Comparison of ENCODE assay signal across 2 cellular contexts in genomic region chr16:57341062-57341440, GRCh38.
TF ChIP-seq lines count a peak whose summit lies in the region.

No MANE protein-coding gene starts in this region.

TF ChIP-seq in IMR-90, 13 proteins besides CTCF, POLR2A, EP300 and RAD21:
- no peak for TF ChIP-seq NFE2L2 (IDR thresholded peaks at IDR 0.05; ENCODE audit: low read depth, low read length)
- TF ChIP-seq RFX5 (IDR thresholded peaks at IDR 0.05; ENCODE audit: low read depth, low read length), result no peak
- TF ChIP-seq ELK1 (IDR thresholded peaks at IDR 0.05; ENCODE audit: borderline replicate concordance, low read depth, low read length), result no peak
- TF ChIP-seq RCOR1 (IDR thresholded peaks at IDR 0.05; ENCODE audit: insufficient replicate concordance, low read length), result no peak
- no peak for TF ChIP-seq MAZ (IDR thresholded peaks at IDR 0.05; ENCODE audit: borderline replicate concordance, low read depth, low read length)
- no peak for TF ChIP-seq CHD1 (IDR thresholded peaks at IDR 0.05; ENCODE audit: low read depth, low read length)
- no peak for TF ChIP-seq MXI1 (IDR thresholded peaks at IDR 0.05; ENCODE audit: borderline replicate concordance, low read depth, low read length)
- TF ChIP-seq CEBPB (IDR thresholded peaks at IDR 0.05; ENCODE audit: low read depth, low read length), result no peak
- TF ChIP-seq MAFK (IDR thresholded peaks at IDR 0.05; ENCODE audit: low read depth, low read length), result no peak
- TF ChIP-seq FOS (IDR thresholded peaks at IDR 0.05; ENCODE audit: low read depth, low read length), result no peak
- TF ChIP-seq BHLHE40 (IDR thresholded peaks at IDR 0.05; ENCODE audit: low read depth, low read length), result no peak
- no peak for TF ChIP-seq SMC3 (IDR thresholded peaks at IDR 0.05; ENCODE audit: low read depth, low read length)
- TF ChIP-seq USF2 (IDR thresholded peaks at IDR 0.05; ENCODE audit: low read depth, low read length), result no peak

TF ChIP-seq in GM12878, 131 proteins besides CTCF, POLR2A, EP300 and RAD21:
- TF ChIP-seq NR2F1 (conservative IDR thresholded peaks at IDR 0.05) (peak; percentile 76), BMI1 (IDR thresholded peaks at IDR 0.05; ENCODE audit: borderline replicate concordance) (peak; percentile 40; the same call in 1 of the 2 replicates), KDM1A (IDR thresholded peaks at IDR 0.05; ENCODE audit: borderline replicate concordance) (no peak), JUNB (IDR thresholded peaks at IDR 0.05) (peak; percentile 75), ETV6 (conservative IDR thresholded peaks at IDR 0.05 in 1 of 2, IDR thresholded peaks at IDR 0.05 in 1 of 2; ENCODE audit: borderline replicate concordance in 1 of 2, low read depth in 1 of 2) (peak in 1 of 2 experiments; percentile 95; a peak in 2 of 4 replicates), IKZF2 (IDR thresholded peaks at IDR 0.05) (peak; percentile 98 to 99), MEF2B (IDR thresholded peaks at IDR 0.05; ENCODE audit: partially characterized antibody, poor library complexity, severe bottlenecking) (peak; percentile 69), RCOR1 (conservative IDR thresholded peaks at IDR 0.05; ENCODE audit: low read depth, low read length) (no peak), RELB (IDR thresholded peaks at IDR 0.05; ENCODE audit: low read depth) (peak; percentile 92), CBFB (IDR thresholded peaks at IDR 0.05; ENCODE audit: low read depth) (peak; percentile 75), YY1 (IDR thresholded peaks at IDR 0.05; ENCODE audit: low read depth, low read length) (0 out of 2 replicates have a peak, but pooled peaks have one; percentile 16), ZBED1 (IDR thresholded peaks at IDR 0.05; ENCODE audit: borderline replicate concordance) (peak; percentile 73; the same call in 1 of the 2 replicates), NBN (IDR thresholded peaks at IDR 0.05) (peak; percentile 52), ELK1 (IDR thresholded peaks at IDR 0.05; ENCODE audit: low read depth, low read length) (no peak), BHLHE40 (IDR thresholded peaks at IDR 0.05; ENCODE audit: borderline replicate concordance in 1 of 2, low read depth in 2 of 2, low read length in 1 of 2) (peak in 1 of 2 experiments; percentile 35; a peak in 2 of 4 replicates), ZNF687 (IDR thresholded peaks at IDR 0.05) (peak; percentile 46), RELA (IDR thresholded peaks at IDR 0.05; ENCODE audit: borderline replicate concordance, partially characterized antibody) (peak; percentile 67), ATF7 (IDR thresholded peaks at IDR 0.05; ENCODE audit: low read depth) (peak; percentile 74), CREB1 (IDR thresholded peaks at IDR 0.05; ENCODE audit: low read depth) (0 out of 2 replicates have a peak, but pooled peaks have one; percentile 29), CHD2 (IDR thresholded peaks at IDR 0.05; ENCODE audit: borderline replicate concordance, low read depth, low read length) (0 out of 2 replicates have a peak, but pooled peaks have one; percentile 20), TBL1XR1 (IDR thresholded peaks at IDR 0.05; ENCODE audit: low read depth, low read length) (no peak), NFIC (IDR thresholded peaks at IDR 0.05; ENCODE audit: low read depth, low read length) (peak; percentile 96), MEF2A (IDR thresholded peaks at IDR 0.05; ENCODE audit: insufficient read depth, low read depth, low read length) (0 out of 2 replicates have a peak, but pooled peaks have one; percentile 34), IKZF1 (conservative IDR thresholded peaks at IDR 0.05) (peak; percentile 98), SIX5 (IDR thresholded peaks at IDR 0.05; ENCODE audit: low read depth, low read length, severe bottlenecking) (no peak), PAX8 (IDR thresholded peaks at IDR 0.05) (no peak), LARP7 (IDR thresholded peaks at IDR 0.05) (0 out of 2 replicates have a peak, but pooled peaks have one; percentile 12), SPI1 (IDR thresholded peaks at IDR 0.05; ENCODE audit: borderline replicate concordance, insufficient read depth, low read depth, low read length) (peak; percentile 74; the same call in 1 of the 2 replicates), RUNX3 (IDR thresholded peaks at IDR 0.05; ENCODE audit: low read length) (peak; percentile 96), MTA3 (IDR thresholded peaks at IDR 0.05; ENCODE audit: borderline replicate concordance, low read length) (peak; percentile 63; the same call in 1 of the 2 replicates), IRF4 (IDR thresholded peaks at IDR 0.05; ENCODE audit: low read depth, low read length) (peak; percentile 85), BCL11A (IDR thresholded peaks at IDR 0.05; ENCODE audit: low read depth, low read length) (peak; percentile 80), DPF2 (IDR thresholded peaks at IDR 0.05) (peak; percentile 87), CBX5 (IDR thresholded peaks at IDR 0.05; ENCODE audit: low read depth) (0 out of 2 replicates have a peak, but pooled peaks have one; percentile 35), ZNF207 (IDR thresholded peaks at IDR 0.05; ENCODE audit: borderline replicate concordance) (no peak), ZNF592 (IDR thresholded peaks at IDR 0.05) (no peak), FOXM1 (IDR thresholded peaks at IDR 0.05; ENCODE audit: low read depth, low read length) (peak; percentile 85; the same call in 1 of the 2 replicates), BCL3 (IDR thresholded peaks at IDR 0.05; ENCODE audit: borderline replicate concordance, insufficient read depth, low read depth, low read length, poor library complexity, severe bottlenecking) (peak; percentile 43), ZSCAN29 (IDR thresholded peaks at IDR 0.05) (no peak), PAX5 (IDR thresholded peaks at IDR 0.05; ENCODE audit: borderline replicate concordance, low read depth, low read length) (peak; percentile 66; the same call in 1 of the 2 replicates), CREM (IDR thresholded peaks at IDR 0.05; ENCODE audit: low read depth) (peak; percentile 81; the same call in 1 of the 2 replicates), ATF2 (IDR thresholded peaks at IDR 0.05; ENCODE audit: low read length) (peak; percentile 69; the same call in 1 of the 2 replicates), SREBF1 (IDR thresholded peaks at IDR 0.05; ENCODE audit: low read length) (no peak), EED (IDR thresholded peaks at IDR 0.05; ENCODE audit: low read depth) (peak; percentile 100), TCF12 (IDR thresholded peaks at IDR 0.05; ENCODE audit: low read depth, low read length) (0 out of 2 replicates have a peak, but pooled peaks have one; percentile 27), ZNF384 (IDR thresholded peaks at IDR 0.05; ENCODE audit: borderline replicate concordance, low read depth, low read length) (no peak), MTA2 (IDR thresholded peaks at IDR 0.05; ENCODE audit: low read depth) (peak; percentile 73)
